5 cellular contexts compared by ENCODE assay signal in the genomic region with DNA sequence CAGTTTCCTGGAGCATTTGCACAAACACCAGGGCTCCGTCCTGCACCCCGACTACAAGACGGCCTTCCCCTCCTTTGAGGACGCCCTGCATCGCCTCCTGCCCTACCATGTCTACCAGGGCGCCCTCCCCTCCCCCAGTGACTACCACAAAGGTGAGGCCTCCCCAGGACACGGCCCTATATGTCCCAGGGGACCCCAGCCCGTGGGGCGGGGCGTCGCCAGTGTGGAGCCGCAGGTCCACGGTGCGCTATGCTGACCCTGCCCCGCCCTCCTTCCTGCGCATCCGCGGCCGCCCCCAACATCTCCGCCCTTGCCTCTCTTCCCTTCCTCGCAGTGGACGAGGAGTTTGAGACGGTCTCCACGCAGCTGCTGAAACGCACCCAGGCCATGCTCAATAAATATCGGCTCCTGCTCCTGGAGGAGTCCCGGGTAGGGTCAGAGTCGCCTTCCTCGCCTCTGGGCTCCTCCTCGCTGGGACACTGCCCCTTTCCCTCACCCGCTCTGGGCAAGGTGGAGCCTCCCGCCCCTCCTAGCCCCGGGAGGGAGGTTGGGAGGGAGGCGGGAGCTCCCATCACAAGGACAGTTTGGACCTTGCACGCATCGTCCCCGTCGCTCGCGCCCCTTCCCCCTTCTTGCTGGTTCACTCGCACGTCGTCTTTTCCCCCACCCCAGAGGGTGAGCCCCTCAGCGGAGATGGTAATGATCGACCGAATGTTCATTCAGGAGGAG. TPM values are rescaled to one million over a fixed set of nuclear protein-coding genes. Genes with fewer than 3 reads are reported as not detected.
"Had no signal": no experiment of that assay in that cellular context is flagged by ENCODE, and none has a peak within 500 bp of the region (broad histone marks: within the 10 kb centered on the region; RNA-seq: fewer than 3 reads in every experiment).

No MANE protein-coding gene starts in this region.

- H3K36me3 ChIP-seq: ovary had no signal

- H3K27ac ChIP-seq: brain microvascular endothelial cell, foreskin keratinocyte, ovary had no signal

- H3K4me1 ChIP-seq: foreskin keratinocyte had no signal

- H3K27me3 ChIP-seq: brain microvascular endothelial cell, foreskin keratinocyte, ovary, tibial nerve had no signal

- H3K9me3 ChIP-seq: ovary, tibial nerve had no signal

- H3K4me3 ChIP-seq: ovary, tibial nerve had no signal

RNA-seq across cellular contexts. Expression of a gene that starts 14.4 kb away (rescaled TPM):
- polyA plus RNA-seq: immature natural killer cell had no signal
